Comparison of ENCODE assay signal across 31 cellular contexts in the genomic region with DNA sequence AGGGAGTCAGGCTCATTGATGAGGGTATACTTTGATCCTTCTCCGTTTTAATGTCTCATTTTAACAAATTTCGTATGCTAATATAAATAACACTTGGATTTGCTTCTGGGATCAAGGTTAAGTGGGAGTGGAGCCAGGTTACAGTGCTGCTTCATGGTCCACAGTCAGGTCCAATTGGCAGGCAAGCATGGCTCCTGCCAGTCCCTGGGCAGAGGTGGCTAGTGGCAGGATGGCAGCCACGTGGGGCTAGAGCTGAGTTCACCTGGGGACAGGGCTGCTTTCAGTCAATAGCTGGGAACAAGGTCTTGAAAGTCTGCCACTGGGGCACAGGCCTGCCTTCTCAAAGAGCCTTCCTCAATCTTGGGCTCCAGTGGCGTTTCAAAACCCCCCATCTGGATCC. TPM values are rescaled to one million over a fixed set of nuclear protein-coding genes. Genes with fewer than 3 reads are reported as not detected.
"Had no signal": no experiment of that assay in that cellular context is flagged by ENCODE, and none has a peak within 500 bp of the region (broad histone marks: within the 10 kb centered on the region; RNA-seq: fewer than 3 reads in every experiment).

No MANE protein-coding gene starts in this region.

- H3K27ac Mint-ChIP-seq: activated CD4-positive, alpha-beta memory T cell treated with anti-CD3 and anti-CD28 coated beads for 36 hours; activated CD4-positive, alpha-beta T cell treated with anti-CD3 and anti-CD28 coated beads, Interleukin-2, amount 10 ng/mL, durations not matched to agents 24 days and 14 days; activated naive CD4-positive, alpha-beta T cell treated with anti-CD3 and anti-CD28 coated beads for 36 hours; activated naive CD8-positive, alpha-beta T cell treated with anti-CD3 and anti-CD28 coated beads, Interleukin-2, amount 10 ng/mL, durations not matched to agents 7 days and 5 days; activated T-helper 1 cell treated with anti-CD3 and anti-CD28 coated beads, Interleukin-12 subunit alpha, Interleukin-12 subunit beta, Interleukin-2, Interleukin-4 antibody, amounts not matched to agents 30 ng/mL and 10 ng/mL and 1 ng/mL, durations not matched to agents 14 hours and 24 hours and 36 hours; dendritic cell treated with granulocyte-macrophage colony-stimulating factor and Interleukin-4, amounts not matched to agents 40 ng/mL and 50 ng/mL, for 4 days; nephron; progenitor cell of endocrine pancreas; stimulated activated naive B cell treated with anti-CD40 and anti-IgM and Interleukin-4, amounts not matched to agents 10 μg/mL and 1 μg/mL and 100 μg/mL, for 72 hours; T-cell had no signal

- ATAC-seq: activated CD4-positive, CD25-positive, alpha-beta regulatory T cell treated with anti-CD3 and anti-CD28 coated beads, Interleukin-2, amount 50 U/mL, for 24 hours; foreskin keratinocyte; left colon; mucosa of descending colon; stimulated activated naive B cell treated with anti-CD40 and anti-IgM and Interleukin-4, amounts not matched to agents 10 μg/mL and 1 μg/mL and 100 μg/mL, for 72 hours; T-cell; upper lobe of right lung had no signal

- H3K4me1 ChIP-seq: esophagus muscularis mucosa, foreskin keratinocyte, stomach, thyroid gland, upper lobe of right lung had no signal

- H3K36me3 Mint-ChIP-seq: activated CD4-positive, alpha-beta memory T cell treated with anti-CD3 and anti-CD28 coated beads for 36 hours; activated naive CD8-positive, alpha-beta T cell treated with anti-CD3 and anti-CD28 coated beads, Interleukin-2, amount 10 ng/mL, durations not matched to agents 7 days and 5 days; stimulated activated naive B cell treated with anti-CD40 and anti-IgM and Interleukin-4, amounts not matched to agents 10 μg/mL and 1 μg/mL and 100 μg/mL, for 72 hours; T-cell had no signal

- H3K9me3 Mint-ChIP-seq: activated CD4-positive, alpha-beta memory T cell treated with anti-CD3 and anti-CD28 coated beads for 36 hours; activated CD4-positive, alpha-beta T cell treated with anti-CD3 and anti-CD28 coated beads, Interleukin-2, amount 10 ng/mL, durations not matched to agents 24 days and 14 days; activated naive CD4-positive, alpha-beta T cell treated with anti-CD3 and anti-CD28 coated beads for 36 hours; activated naive CD8-positive, alpha-beta T cell treated with anti-CD3 and anti-CD28 coated beads, Interleukin-2, amount 10 ng/mL, durations not matched to agents 7 days and 5 days; activated T-helper 1 cell treated with anti-CD3 and anti-CD28 coated beads, Interleukin-12 subunit alpha, Interleukin-12 subunit beta, Interleukin-2, Interleukin-4 antibody, amounts not matched to agents 30 ng/mL and 10 ng/mL and 1 ng/mL, durations not matched to agents 14 hours and 24 hours and 36 hours; dendritic cell treated with granulocyte-macrophage colony-stimulating factor and Interleukin-4, amounts not matched to agents 40 ng/mL and 50 ng/mL, for 4 days; nephron; T-cell had no signal

- H3K4me1 Mint-ChIP-seq: activated CD4-positive, alpha-beta T cell treated with anti-CD3 and anti-CD28 coated beads, Interleukin-2, amount 10 ng/mL, durations not matched to agents 24 days and 14 days; activated naive CD8-positive, alpha-beta T cell treated with anti-CD3 and anti-CD28 coated beads, Interleukin-2, amount 10 ng/mL, durations not matched to agents 7 days and 5 days; nephron; stimulated activated naive B cell treated with anti-CD40 and anti-IgM and Interleukin-4, amounts not matched to agents 10 μg/mL and 1 μg/mL and 100 μg/mL, for 72 hours; T-cell had no signal

- H3K27me3 ChIP-seq: esophagus muscularis mucosa, foreskin keratinocyte, hepatocyte, thyroid gland, upper lobe of right lung had no signal

- H2AFZ ChIP-seq: hepatocyte had no signal

- DNase-seq: activated CD4-positive, alpha-beta memory T cell treated with anti-CD3 and anti-CD28 coated beads for 36 hours; activated CD4-positive, alpha-beta T cell treated with anti-CD3 and anti-CD28 coated beads, Interleukin-2, amount 10 ng/mL, durations not matched to agents 24 days and 14 days; activated CD8-positive, alpha-beta memory T cell treated with anti-CD3 and anti-CD28 coated beads, Interleukin-2, amount 50 U/mL, for 4 hours; activated effector memory CD4-positive, alpha-beta T cell treated with anti-CD3 and anti-CD28 coated beads, Interleukin-2, amount 50 U/mL, for 16 hours; activated naive CD4-positive, alpha-beta T cell treated with anti-CD3 and anti-CD28 coated beads for 36 hours; activated naive CD8-positive, alpha-beta T cell treated with anti-CD3 and anti-CD28 coated beads, Interleukin-2, amount 10 ng/mL, durations not matched to agents 7 days and 5 days; activated T-cell treated with anti-CD3 and anti-CD28 coated beads, Interleukin-2, amount 50 U/mL, for 1 hour; central memory CD4-positive, alpha-beta T cell; foreskin keratinocyte; left colon; mucosa of descending colon; stimulated activated CD4-positive, alpha-beta T cell treated with anti-CD3 and anti-CD28 coated beads, Interleukin-15, amount 100 ng/mL, for 24 hours; stimulated activated CD4-positive, alpha-beta T cell treated with anti-CD3 and anti-CD28 coated beads, Interleukin-2, amount 100 ng/mL, for 24 hours; stimulated activated naive B cell treated with anti-CD40 and anti-IgM and Interleukin-4, amounts not matched to agents 10 μg/mL and 1 μg/mL and 100 μg/mL, for 72 hours; stomach; T-cell; thyroid gland; upper lobe of right lung; WERI-Rb-1 had no signal

- H3K4me3 Mint-ChIP-seq: activated CD4-positive, alpha-beta memory T cell treated with anti-CD3 and anti-CD28 coated beads for 36 hours; activated CD4-positive, alpha-beta T cell treated with anti-CD3 and anti-CD28 coated beads, Interleukin-2, amount 10 ng/mL, durations not matched to agents 24 days and 14 days; activated naive CD4-positive, alpha-beta T cell treated with anti-CD3 and anti-CD28 coated beads for 36 hours; activated naive CD8-positive, alpha-beta T cell treated with anti-CD3 and anti-CD28 coated beads, Interleukin-2, amount 10 ng/mL, durations not matched to agents 7 days and 5 days; activated T-helper 1 cell treated with anti-CD3 and anti-CD28 coated beads, Interleukin-12 subunit alpha, Interleukin-12 subunit beta, Interleukin-2, Interleukin-4 antibody, amounts not matched to agents 30 ng/mL and 10 ng/mL and 1 ng/mL, durations not matched to agents 14 hours and 24 hours and 36 hours; dendritic cell treated with granulocyte-macrophage colony-stimulating factor and Interleukin-4, amounts not matched to agents 40 ng/mL and 50 ng/mL, for 4 days; nephron; stimulated activated naive B cell treated with anti-CD40 and anti-IgM and Interleukin-4, amounts not matched to agents 10 μg/mL and 1 μg/mL and 100 μg/mL, for 72 hours; T-cell had no signal

- H3K36me3 ChIP-seq: esophagus muscularis mucosa, neutrophil, stomach, thyroid gland, upper lobe of right lung, WERI-Rb-1 had no signal

- H3K4me3 ChIP-seq: esophagus muscularis mucosa, hepatocyte, mucosa of descending colon, stomach, thyroid gland, upper lobe of right lung had no signal

- H3K4me2 ChIP-seq: hepatocyte had no signal

- H3K79me2 ChIP-seq: hepatocyte had no signal

- H3K9me3 ChIP-seq: esophagus muscularis mucosa, mucosa of descending colon, neutrophil, stomach, thyroid gland, upper lobe of right lung had no signal

- H3K27ac ChIP-seq: esophagus muscularis mucosa, foreskin keratinocyte, hepatocyte, neutrophil, stomach, thyroid gland, upper lobe of right lung, WERI-Rb-1 had no signal

RNA-seq across cellular contexts. Expression of gene VWA2, which starts 16.0 kb away (rescaled TPM):
- total RNA-seq: activated CD4-positive, alpha-beta T cell treated with anti-CD3 and anti-CD28 coated beads, Interleukin-2, amount 10 ng/mL, durations not matched to agents 24 days and 14 days; activated CD8-positive, alpha-beta memory T cell treated with anti-CD3 and anti-CD28 coated beads for 36 hours; activated naive CD4-positive, alpha-beta T cell treated with anti-CD3 and anti-CD28 coated beads for 36 hours; activated naive CD8-positive, alpha-beta T cell treated with anti-CD3 and anti-CD28 coated beads, Interleukin-2, amount 10 ng/mL, durations not matched to agents 7 days and 5 days; activated T-helper 1 cell treated with anti-CD3 and anti-CD28 coated beads, Interleukin-12 subunit alpha, Interleukin-12 subunit beta, Interleukin-2, Interleukin-4 antibody, amounts not matched to agents 30 ng/mL and 10 ng/mL and 1 ng/mL, durations not matched to agents 14 hours and 24 hours and 36 hours; lung microvascular endothelial cell; osteocyte; T-cell had no signal

RNA-seq across cellular contexts. Expression of gene TDRD1, which starts 43.9 kb away (rescaled TPM):
- total RNA-seq: astrocyte, hepatocyte, lung microvascular endothelial cell, osteocyte, progenitor cell of endocrine pancreas had no signal
- polyA plus RNA-seq: foreskin keratinocyte, hepatocyte had no signal
